ENCODE assay signal across 9 cellular contexts in genomic region chr11:47469411-47470179, GRCh38. TPM values are rescaled to one million over a fixed set of nuclear protein-coding genes. Genes with fewer than 3 reads are reported as not detected.
DNase-seq lines count a peak whose midpoint lies in the region; ATAC-seq and TF ChIP-seq lines count a peak whose summit lies in the region.
"Had no signal": no experiment of that assay in that cellular context is flagged by ENCODE, and none has a peak within 500 bp of the region (broad histone marks: within the 10 kb centered on the region; RNA-seq: fewer than 3 reads in every experiment).

No MANE protein-coding gene starts in this region.

- no peaks in the 10 kb centered on the region for H3K27me3 Mint-ChIP-seq in natural killer cell treated with Interleukin-12 subunit alpha and Interleukin-12 subunit beta and Interleukin-15 and Interleukin-18, amount 100 ng/mL, for 72 hours

- H3K9me3 Mint-ChIP-seq in natural killer cell treated with Interleukin-12 subunit alpha and Interleukin-12 subunit beta and Interleukin-15 and Interleukin-18, amount 100 ng/mL, for 72 hours = no peaks in the 10 kb centered on the region

- H3K4me1 Mint-ChIP-seq in natural killer cell treated with Interleukin-12 subunit alpha and Interleukin-12 subunit beta and Interleukin-15 and Interleukin-18, amount 100 ng/mL, for 72 hours (ENCODE audit: low read depth in 2 of 2) = peaks cover 16 to 21% of the 10 kb centered on the region in 2 donors

- H3K27me3 ChIP-seq in dorsolateral prefrontal cortex = no peaks in the 10 kb centered on the region

- peak overlapping the region; percentile 27 to 86 for H3K27ac Mint-ChIP-seq in natural killer cell treated with Interleukin-12 subunit alpha and Interleukin-12 subunit beta and Interleukin-15 and Interleukin-18, amount 100 ng/mL, for 72 hours

- peaks cover 16% of the 10 kb centered on the region for H3K36me3 Mint-ChIP-seq in natural killer cell treated with Interleukin-12 subunit alpha and Interleukin-12 subunit beta and Interleukin-15 and Interleukin-18, amount 100 ng/mL, for 72 hours

- no peak overlapping the region for H3K4me3 Mint-ChIP-seq in natural killer cell treated with Interleukin-12 subunit alpha and Interleukin-12 subunit beta and Interleukin-15 and Interleukin-18, amount 100 ng/mL, for 72 hours

- H3K4me3 ChIP-seq in dorsolateral prefrontal cortex = no peak overlapping the region

- intact Hi-C loops in dorsolateral prefrontal cortex (cut with DNase I) = loop anchor here (5.0 to 10.0 kb wide), 2 partner anchors 83 to 85 kb away; partner anchors contain the start of gene CELF1 (in 2 of the 2)

- DNase-seq in CD1c-positive myeloid dendritic cell (ENCODE audit: extremely low spot score) = peak; percentile 16
- DNase-seq in MV-4-11 (lab: John Stamatoyannopoulos, UW) = peak; percentile 9
- peak in 1 of 10 donors; percentile 71 for DNase-seq in dorsolateral prefrontal cortex
- no peak for DNase-seq in natural killer cell treated with Interleukin-12 subunit alpha and Interleukin-12 subunit beta and Interleukin-15 and Interleukin-18, amount 100 ng/mL, for 72 hours (ENCODE audit: low spot score)
- DNase-seq in NCI-H524 treated with DMSO at 0.1 percent for 48 hours (lab: John Stamatoyannopoulos, UW) = no peak
- no peak for DNase-seq in SW480 (ENCODE audit: low spot score)
- no peak for DNase-seq in NCI-H510A treated with DMSO at 0.1 percent for 48 hours (lab: John Stamatoyannopoulos, UW)
- DNase-seq: stimulated activated CD4-positive, alpha-beta T cell treated with anti-CD3 and anti-CD28 coated beads, Interleukin-15, amount 100 ng/mL, for 24 hours had no signal

- peak overlapping the region in 56 of 59 donors; percentile 21 to 89 (median 80) for H3K27ac ChIP-seq in dorsolateral prefrontal cortex

- TF ChIP-seq CTCF in dorsolateral prefrontal cortex (IDR thresholded peaks at IDR 0.05 in 54 of 56, conservative IDR thresholded peaks at IDR 0.05 in 2 of 56; ENCODE audit: low read depth in 1 of 56, partially characterized antibody in 56 of 56) = no peak

- peak; percentile 51 to 70 for ATAC-seq in natural killer cell treated with Interleukin-12 subunit alpha and Interleukin-12 subunit beta and Interleukin-15 and Interleukin-18, amount 100 ng/mL, for 72 hours
- no peak for ATAC-seq in GM21515 (IDR thresholded peaks at IDR 0.05; ENCODE audit: unreplicated experiment)

RNA-seq across cellular contexts. Expression of gene RAPSN, which starts 20.7 kb away (rescaled TPM):
- 1 to 10 TPM in 5 of 120 experiments, under 1 TPM in 44, not detected in 71; 0.26 to 2.1 (median 0.56) TPM for total RNA-seq in dorsolateral prefrontal cortex
- total RNA-seq in natural killer cell treated with Interleukin-12 subunit alpha and Interleukin-12 subunit beta and Interleukin-15 and Interleukin-18, amount 100 ng/mL, for 72 hours = 1 to 10 TPM; 1.8 to 4.0 TPM

RNA-seq across cellular contexts. Expression of gene PSMC3, which starts 43.4 kb away (rescaled TPM):
- 100 to 1,000 TPM in 90 of 120 experiments, 10 to 100 TPM in 30; 65.6 to 166 (median 113) TPM for total RNA-seq in dorsolateral prefrontal cortex
- total RNA-seq in natural killer cell treated with Interleukin-12 subunit alpha and Interleukin-12 subunit beta and Interleukin-15 and Interleukin-18, amount 100 ng/mL, for 72 hours = 100 to 1,000 TPM; 175 to 216 TPM

Comparison
In these comparisons a context has a peak if more than half of its experiments do, and no peak if none do; other contexts are left out.
1. DNase-seq: peak in CD1c-positive myeloid dendritic cell (single experiment) and MV-4-11 (single experiment); none in natural killer cell treated with Interleukin-12 subunit alpha and Interleukin-12 subunit beta and Interleukin-15 and Interleukin-18, amount 100 ng/mL, for 72 hours (single experiment), NCI-H524 treated with DMSO at 0.1 percent for 48 hours (single experiment), SW480 (single experiment) and NCI-H510A treated with DMSO at 0.1 percent for 48 hours (single experiment).